In genomic region chr9:88559661-88560060, GRCh38 we compare ENCODE assay signal across 1 cellular context.
TF ChIP-seq lines count a peak whose summit lies in the region.

No MANE protein-coding gene starts in this region.

TF ChIP-seq in SK-N-SH treated with all-trans-retinoic acid at 6 μM for 48 hours, 23 proteins besides CTCF, POLR2A, EP300 and RAD21 (continued from another document):
- TF ChIP-seq CREB5 (CRISPR knock-in tag; IDR thresholded peaks at IDR 0.05; ENCODE audit: low read depth) (no peak), CSRNP3 (CRISPR knock-in tag; IDR thresholded peaks at IDR 0.05) (no peak), ARNTL (CRISPR knock-in tag; IDR thresholded peaks at IDR 0.05; ENCODE audit: borderline replicate concordance, low read depth) (no peak), ZNF70 (CRISPR knock-in tag; IDR thresholded peaks at IDR 0.05) (no peak), POU6F1 (CRISPR knock-in tag; IDR thresholded peaks at IDR 0.05; ENCODE audit: borderline replicate concordance, low read depth) (no peak), CSDC2 (CRISPR knock-in tag; IDR thresholded peaks at IDR 0.05) (no peak), ZFP3 (CRISPR knock-in tag; IDR thresholded peaks at IDR 0.05) (no peak), ZNF565 (CRISPR knock-in tag; conservative IDR thresholded peaks at IDR 0.05; ENCODE audit: low read depth) (no peak)
TF ChIP-seq in SK-N-SH treated with all-trans-retinoic acid at 6 μM for 48 hours: peak in this region for 0.
